Comparison of ENCODE assay signal across 17 cellular contexts in genomic region chrY:2786876-2787507, GRCh38. TPM values are rescaled to one million over a fixed set of nuclear protein-coding genes. Genes with fewer than 3 reads are reported as not detected.
DNase-seq lines count a peak whose midpoint lies in the region; ATAC-seq, FAIRE-seq and TF ChIP-seq lines count a peak whose summit lies in the region.
"Had no signal": no experiment of that assay in that cellular context is flagged by ENCODE, and none has a peak within 500 bp of the region (broad histone marks: within the 10 kb centered on the region; RNA-seq: fewer than 3 reads in every experiment).

No MANE protein-coding gene starts in this region.

- BruUV-seq in HepG2 (replicated peaks; lab: Mats Ljungman, UMichigan), result TSS peak; percentile 86

- TF ChIP-seq CTCF in HepG2 (CRISPR knock-in tag; IDR thresholded peaks at IDR 0.05) (no peak), right lobe of liver (IDR thresholded peaks at IDR 0.05) (no peak), bronchial epithelial cell (IDR thresholded peaks at IDR 0.05; ENCODE audit: insufficient read depth, low read length, severe bottlenecking) (no peak), upper lobe of right lung (IDR thresholded peaks at IDR 0.05) (no peak)

- POLR2A ChIA-PET in HepG2 (lab: Yijun Ruan, JAX), result interaction anchor here (1.3 to 1.4 kb wide), 2 partner anchors 10 to 51 kb away, joined by 8 read pairs; no protein-coding TSS in a partner anchor

- FAIRE-seq in HepG2 (lab: Jason Lieb, UNC) (no peak), bronchial epithelial cell (lab: Jason Lieb, UNC) (no peak)

- peaks cover 19% of the 10 kb centered on the region for H3K4me1 ChIP-seq in HepG2 (ENCODE audit: insufficient read depth, low read length)
- no peaks in the 10 kb centered on the region for H3K4me1 ChIP-seq in right lobe of liver
- peaks cover 6% of the 10 kb centered on the region; the same call in 1 of the 2 replicates for H3K4me1 ChIP-seq in iPS-20b (ENCODE audit: insufficient read depth, low read length)
- no peaks in the 10 kb centered on the region for H3K4me1 ChIP-seq in upper lobe of right lung

- CTCF ChIA-PET in HepG2 (lab: Yijun Ruan, JAX; ENCODE audit: low intra/inter-chr PET ratio, low total read pairs), result no interaction called here

- H3K4me2 ChIP-seq in HepG2 (ENCODE audit: low read depth, low read length), result peak overlapping the region; percentile 69

- H3K9ac ChIP-seq in HepG2 (ENCODE audit: insufficient read depth, low read depth, low read length) (peak overlapping the region; percentile 76), iPS-20b (ENCODE audit: low read depth, low read length) (peak overlapping the region; percentile 81)

- intact Hi-C loops in HepG2 (cut with micrococcal nuclease; ENCODE audit: unreplicated experiment), result no loop called here
- intact Hi-C loops in right lobe of liver (cut with DNase I), result no loop called here
- intact Hi-C loops in upper lobe of right lung (cut with DNase I), result no loop called here

- 2% methylated on average over 9 of the region's 28 CpGs for WGBS in HepG2 (ENCODE audit: low lambda C conversion rate)
- WGBS in right lobe of liver (ENCODE audit: insufficient coverage, low coverage, low lambda C conversion rate, missing lambda C conversion rate), result no CpG with 5 or more reads among the region's 28 CpGs

- no peak for TF ChIP-seq RAD21 in HepG2 (CRISPR knock-in tag; IDR thresholded peaks at IDR 0.05)

- TF ChIP-seq EP300 in HepG2 (IDR thresholded peaks at IDR 0.05; ENCODE audit: low read depth in 2 of 2, low read length in 2 of 2), result no peak
- no peak for TF ChIP-seq EP300 in HepG2 (CRISPR knock-in tag; IDR thresholded peaks at IDR 0.05; ENCODE audit: borderline replicate concordance)

- peak overlapping the region; percentile 56 to 77 (median 73) for H3K4me3 ChIP-seq in HepG2 (replicated peaks in 1 of 3; ENCODE audit: insufficient read depth in 1 of 3, low read depth in 2 of 3, low read length in 3 of 3)
- no peak overlapping the region for H3K4me3 ChIP-seq in right lobe of liver
- H3K4me3 ChIP-seq in bronchial epithelial cell (ENCODE audit: low read depth, low read length), result no peak overlapping the region
- peak overlapping the region; percentile 80 for H3K4me3 ChIP-seq in iPS-20b (ENCODE audit: low read length)
- peak overlapping the region; percentile 10 for H3K4me3 ChIP-seq in upper lobe of right lung

- peak overlapping the region; percentile 86 for H2AFZ ChIP-seq in HepG2 (ENCODE audit: low read length)

- H3K79me2 ChIP-seq in HepG2 (ENCODE audit: insufficient read depth, low read length), result peaks cover 2% of the 10 kb centered on the region

- H3K9me3 ChIP-seq in HepG2 (ENCODE audit: low read length) (no peaks in the 10 kb centered on the region), right lobe of liver (no peaks in the 10 kb centered on the region), iPS-20b (ENCODE audit: insufficient read depth, low read depth, low read length) (no peaks in the 10 kb centered on the region), upper lobe of right lung (no peaks in the 10 kb centered on the region)
- H3K9me3 ChIP-seq: esophagus muscularis mucosa had no signal

- H3K27me3 ChIP-seq in HepG2 (ENCODE audit: control insufficient read depth in 1 of 2, insufficient read depth in 2 of 2, low read length in 2 of 2) (no peaks in the 10 kb centered on the region), right lobe of liver (no peaks in the 10 kb centered on the region), bronchial epithelial cell (ENCODE audit: control insufficient read depth, insufficient read depth, low read length) (peaks cover 5% of the 10 kb centered on the region), iPS-20b (ENCODE audit: insufficient read depth, low read length) (peaks cover 11% of the 10 kb centered on the region; the same call in 1 of the 2 replicates), upper lobe of right lung (no peaks in the 10 kb centered on the region)

- H3K36me3 ChIP-seq in HepG2 (replicated peaks in 1 of 2; ENCODE audit: control insufficient read depth in 1 of 2, insufficient read depth in 2 of 2, low read length in 2 of 2), result no peaks in the 10 kb centered on the region
- H3K36me3 ChIP-seq in right lobe of liver, result no peaks in the 10 kb centered on the region
- no peaks in the 10 kb centered on the region for H3K36me3 ChIP-seq in bronchial epithelial cell (ENCODE audit: control insufficient read depth, insufficient read depth, low read length)
- H3K36me3 ChIP-seq in iPS-20b (ENCODE audit: insufficient read depth, low read depth, low read length), result no peaks in the 10 kb centered on the region
- no peaks in the 10 kb centered on the region for H3K36me3 ChIP-seq in upper lobe of right lung
- H3K36me3 ChIP-seq: esophagus muscularis mucosa, WERI-Rb-1 had no signal

- no peaks in the 10 kb centered on the region for H4K20me1 ChIP-seq in HepG2 (ENCODE audit: insufficient read depth, low read length)

- TF ChIP-seq POLR2A in HepG2 (IDR thresholded peaks at IDR 0.05; ENCODE audit: insufficient read depth in 1 of 2, low read depth in 2 of 2, low read length in 2 of 2), result peak in 1 of 2 experiments; percentile 55; a peak in 2 of 4 replicates
- no peak for TF ChIP-seq POLR2A in right lobe of liver (IDR thresholded peaks at IDR 0.05)

- ATAC-seq in HepG2, result peak; percentile 97
- no peak for ATAC-seq in right lobe of liver
- ATAC-seq in upper lobe of right lung, result peak; percentile 73
- ATAC-seq in GM21737 (IDR thresholded peaks at IDR 0.05; ENCODE audit: unreplicated experiment), result no peak

- no peak for DNase-seq in HepG2 (ENCODE audit: low spot score)
- DNase-seq in right lobe of liver, result no peak
- peak; percentile 12 for DNase-seq in bronchial epithelial cell (ENCODE audit: low read depth)
- DNase-seq in upper lobe of right lung, result peak; percentile 53
- DNase-seq in effector CD4-positive, alpha-beta T cell, result no peak
- no peak for DNase-seq in KBM-7
- DNase-seq: DND-41, IMR-90, mammary epithelial cell, NCI-H1105, NCI-H345, WERI-Rb-1 had no signal

- H3K27ac ChIP-seq in HepG2 (ENCODE audit: extremely low read length, insufficient read depth, low read length), result peak overlapping the region; percentile 88
- no peak overlapping the region for H3K27ac ChIP-seq in right lobe of liver
- no peak overlapping the region for H3K27ac ChIP-seq in iPS-20b (ENCODE audit: low read length)
- no peak overlapping the region for H3K27ac ChIP-seq in upper lobe of right lung
- H3K27ac ChIP-seq: esophagus muscularis mucosa, WERI-Rb-1 had no signal

- in situ Hi-C loops in HepG2 (cut with HindIII; ENCODE audit: extremely low pct_ligation_motif_present, low pct_unique_long_range_greater_than_20kb), result no loop called here
- in situ Hi-C loops in KBM-7 (cut with MboI; ENCODE audit: low pct_unique_long_range_greater_than_20kb, low sequenced_read_pairs), result no loop called here

RNA-seq across cellular contexts. Expression of gene SRY, which starts 0.5 kb away (rescaled TPM):
- total RNA-seq in HepG2 (2016; rRNA removed; fragmentation: Illumina TruSeq; extraction: Trizol) (3.4 and 4.2 TPM in 2 replicates), right lobe of liver (not detected), bronchial epithelial cell (not detected in 2 replicates), upper lobe of right lung (not detected)
- 1.6 and 2.0 TPM in 2 replicates for total RNA-seq in HepG2 (2016; cell fraction: cytosol; rRNA removed; fragmentation: Illumina TruSeq; extraction: Trizol; ENCODE audit: low read depth)
- total RNA-seq in HepG2 (2016; cell fraction: insoluble cytoplasmic fraction; rRNA removed; fragmentation: Illumina TruSeq; extraction: Trizol), result 3.5 and 4.7 TPM in 2 replicates
- total RNA-seq in HepG2 (2016; cell fraction: membrane; rRNA removed; fragmentation: Illumina TruSeq; extraction: Trizol), result 1.2 and 1.8 TPM in 2 replicates
- total RNA-seq in HepG2 (2016; cell fraction: nucleus; rRNA removed; fragmentation: Illumina TruSeq; extraction: Trizol), result 1.6 and 4.8 TPM in 2 replicates
- 4.7 and 5.8 TPM in 2 replicates for polyA plus RNA-seq in HepG2 (2011; rRNA removed)
- 4.6 and 5.9 TPM in 2 replicates for polyA plus RNA-seq in HepG2 (2011; cell fraction: cytosol; rRNA removed)
- polyA plus RNA-seq in HepG2 (2011; cell fraction: nucleus; rRNA removed), result 2.4 and 2.7 TPM in 2 replicates
- polyA plus RNA-seq in HepG2 (2012), result 2.0 and 3.6 TPM in 2 replicates
- 1.1 and 1.4 TPM in 2 replicates for polyA plus RNA-seq in HepG2 (2016; cell fraction: cytosol; fragmentation: Illumina TruSeq; extraction: Trizol; ENCODE audit: low read depth)
- polyA plus RNA-seq in HepG2 (2016; cell fraction: insoluble cytoplasmic fraction; fragmentation: Illumina TruSeq; extraction: Trizol; ENCODE audit: low read depth), result 4.6 and 6.2 TPM in 2 replicates
- polyA plus RNA-seq in HepG2 (2016; cell fraction: membrane; fragmentation: Illumina TruSeq; extraction: Trizol; ENCODE audit: low read depth), result 0.35 and 0.87 TPM in 2 replicates
- 2.9 and 4.8 TPM in 2 replicates for polyA plus RNA-seq in HepG2 (2016; cell fraction: nucleus; fragmentation: Illumina TruSeq; extraction: Trizol; ENCODE audit: insufficient read depth, low read depth)
- 0.80 TPM in 1 of 2 replicates, not detected in the other for polyA minus RNA-seq in HepG2 (2011; rRNA and poly(A)+ RNA removed; ENCODE audit: low replicate concordance)
- 1.6 and 2.3 TPM in 2 replicates for polyA minus RNA-seq in HepG2 (2011; cell fraction: cytosol; rRNA and poly(A)+ RNA removed)
- polyA minus RNA-seq in HepG2 (2011; cell fraction: nucleus; rRNA and poly(A)+ RNA removed), result 1.4 and 1.9 TPM in 2 replicates
- total RNA-seq: esophagus muscularis mucosa, IMR-90, mammary epithelial cell, omental fat pad, ureter had no signal
- polyA plus RNA-seq: IMR-90, mammary epithelial cell had no signal

RNA-seq across cellular contexts. Expression of gene RPS4Y1, which starts 54.4 kb away (rescaled TPM):
- total RNA-seq in HepG2 (2016; rRNA removed; fragmentation: Illumina TruSeq; extraction: Trizol) (461 and 631 TPM in 2 replicates), right lobe of liver (10 to 100 TPM in 1 of 6 experiments, not detected in 5; 88.1 TPM), bronchial epithelial cell (0.64 and 711 TPM in 2 replicates), upper lobe of right lung (262 TPM)
- total RNA-seq in HepG2 (2016; cell fraction: cytosol; rRNA removed; fragmentation: Illumina TruSeq; extraction: Trizol; ENCODE audit: low read depth), result 266 and 312 TPM in 2 replicates
- total RNA-seq in HepG2 (2016; cell fraction: insoluble cytoplasmic fraction; rRNA removed; fragmentation: Illumina TruSeq; extraction: Trizol), result 456 and 631 TPM in 2 replicates
- total RNA-seq in HepG2 (2016; cell fraction: membrane; rRNA removed; fragmentation: Illumina TruSeq; extraction: Trizol), result 565 and 654 TPM in 2 replicates
- 191 and 212 TPM in 2 replicates for total RNA-seq in HepG2 (2016; cell fraction: nucleus; rRNA removed; fragmentation: Illumina TruSeq; extraction: Trizol)
- polyA plus RNA-seq in HepG2 (2011; rRNA removed), result 824 and 1,080 TPM in 2 replicates
- 702 and 1,083 TPM in 2 replicates for polyA plus RNA-seq in HepG2 (2011; cell fraction: cytosol; rRNA removed)
- polyA plus RNA-seq in HepG2 (2011; cell fraction: nucleus; rRNA removed), result 225 and 358 TPM in 2 replicates
- 618 and 716 TPM in 2 replicates for polyA plus RNA-seq in HepG2 (2012)
- polyA plus RNA-seq in HepG2 (2016; cell fraction: cytosol; fragmentation: Illumina TruSeq; extraction: Trizol; ENCODE audit: low read depth), result 383 and 426 TPM in 2 replicates
- 657 and 680 TPM in 2 replicates for polyA plus RNA-seq in HepG2 (2016; cell fraction: insoluble cytoplasmic fraction; fragmentation: Illumina TruSeq; extraction: Trizol; ENCODE audit: low read depth)
- 614 and 665 TPM in 2 replicates for polyA plus RNA-seq in HepG2 (2016; cell fraction: membrane; fragmentation: Illumina TruSeq; extraction: Trizol; ENCODE audit: low read depth)
- polyA plus RNA-seq in HepG2 (2016; cell fraction: nucleus; fragmentation: Illumina TruSeq; extraction: Trizol; ENCODE audit: insufficient read depth, low read depth), result 379 and 397 TPM in 2 replicates
- polyA minus RNA-seq in HepG2 (2011; rRNA and poly(A)+ RNA removed; ENCODE audit: low replicate concordance), result 222 TPM in 1 of 2 replicates, not detected in the other
- 155 and 190 TPM in 2 replicates for polyA minus RNA-seq in HepG2 (2011; cell fraction: cytosol; rRNA and poly(A)+ RNA removed)
- 107 and 181 TPM in 2 replicates for polyA minus RNA-seq in HepG2 (2011; cell fraction: nucleus; rRNA and poly(A)+ RNA removed)
- total RNA-seq: IMR-90, ureter had no signal
- polyA plus RNA-seq: IMR-90, mammary epithelial cell had no signal

Comparison
In these comparisons a context has a peak if more than half of its experiments do, and no peak if none do; other contexts are left out.
1. ATAC-seq: peak in HepG2 (single experiment) and upper lobe of right lung (single experiment); none in right lobe of liver (0 of 4) and GM21737 (single experiment).
2. H3K4me3 ChIP-seq: peak in HepG2 (3 of 3), iPS-20b (single experiment) and upper lobe of right lung (single experiment); none in right lobe of liver (0 of 3) and bronchial epithelial cell (single experiment).
3. DNase-seq: peak in bronchial epithelial cell (single experiment) and upper lobe of right lung (single experiment); none in HepG2 (single experiment), right lobe of liver (0 of 3), effector CD4-positive, alpha-beta T cell (single experiment) and KBM-7 (single experiment).